ENCODE assay signal across 11 cellular contexts in genomic region chr6:11854418-11855165, GRCh38.
DNase-seq lines count a peak whose midpoint lies in the region; ATAC-seq, FAIRE-seq and TF ChIP-seq lines count a peak whose summit lies in the region.
"Had no signal": no experiment of that assay in that cellular context is flagged by ENCODE, and none has a peak within 500 bp of the region (broad histone marks: within the 10 kb centered on the region; RNA-seq: fewer than 3 reads in every experiment).

No MANE protein-coding gene starts in this region.

- H2AFZ ChIP-seq in astrocyte (ENCODE audit: low read depth, low read length) (no peak overlapping the region), mesenchymal stem cell (ENCODE audit: low read depth, low read length) (no peak overlapping the region)

- no peak overlapping the region for H4K91ac ChIP-seq in mesenchymal stem cell (ENCODE audit: low read length)

- no peaks in the 10 kb centered on the region for H4K20me1 ChIP-seq in astrocyte (ENCODE audit: insufficient read depth, low read length)

- no peaks in the 10 kb centered on the region for H3K36me3 ChIP-seq in astrocyte (ENCODE audit: insufficient read depth, low read length)
- no peaks in the 10 kb centered on the region for H3K36me3 ChIP-seq in mesenchymal stem cell (ENCODE audit: control insufficient read depth in 1 of 2, insufficient read depth in 2 of 2, low read depth in 1 of 2, low read length in 2 of 2)

- H3K9me3 ChIP-seq in astrocyte (ENCODE audit: insufficient read depth, low read depth, low read length) (peaks cover 2% of the 10 kb centered on the region), mesenchymal stem cell (ENCODE audit: control insufficient read depth, low read length) (no peaks in the 10 kb centered on the region)

- H2BK15ac ChIP-seq in mesenchymal stem cell (ENCODE audit: low read depth, poor library complexity, severe bottlenecking): no peak overlapping the region

- no peak for TF ChIP-seq CTCF in HFFc6 (IDR thresholded peaks at IDR 0.05)
- no peak for TF ChIP-seq CTCF in astrocyte (IDR thresholded peaks at IDR 0.05; ENCODE audit: insufficient read depth, low read depth, low read length)

- H3K4me2 ChIP-seq in astrocyte (ENCODE audit: low read length) (no peak overlapping the region), mesenchymal stem cell (ENCODE audit: low read length, poor library complexity, severe bottlenecking) (no peak overlapping the region)

- peak overlapping the region in 1 of 2 experiments; percentile 83 for H3K4ac ChIP-seq in mesenchymal stem cell (ENCODE audit: low read depth in 1 of 2, low read length in 2 of 2)

- no peak for FAIRE-seq in astrocyte (lab: Jason Lieb, UNC)

- ATAC-seq in HG03135 (IDR thresholded peaks at IDR 0.05; ENCODE audit: unreplicated experiment): no peak

- H3K9me3 Mint-ChIP-seq in HFFc6 (no peaks in the 10 kb centered on the region), astrocyte (ENCODE audit: unreplicated experiment) (peaks cover 2% of the 10 kb centered on the region)

- H3K4me3 ChIP-seq in astrocyte (ENCODE audit: insufficient read depth, low read depth, low read length): no peak overlapping the region
- H3K4me3 ChIP-seq in mesenchymal stem cell (ENCODE audit: insufficient read depth in 1 of 2, low read depth in 1 of 2, low read length in 2 of 2): no peak overlapping the region

- no peaks in the 10 kb centered on the region for H3K27me3 ChIP-seq in astrocyte (ENCODE audit: insufficient read depth, low read length)
- no peaks in the 10 kb centered on the region for H3K27me3 ChIP-seq in mesenchymal stem cell (ENCODE audit: control insufficient read depth in 1 of 2, insufficient read depth in 1 of 2, low read length in 2 of 2)

- H3K36me3 Mint-ChIP-seq in HFFc6 (ENCODE audit: low read depth) (no peaks in the 10 kb centered on the region), astrocyte (ENCODE audit: low read depth, unreplicated experiment) (no peaks in the 10 kb centered on the region)

- H3K27me3 Mint-ChIP-seq in HFFc6 (ENCODE audit: insufficient read depth): no peaks in the 10 kb centered on the region
- no peaks in the 10 kb centered on the region for H3K27me3 Mint-ChIP-seq in astrocyte (ENCODE audit: low read depth, unreplicated experiment)

- H3K4me1 ChIP-seq in astrocyte (ENCODE audit: insufficient read depth, low read length): peaks cover 13% of the 10 kb centered on the region
- peaks cover 4% of the 10 kb centered on the region for H3K4me1 ChIP-seq in mesenchymal stem cell (ENCODE audit: control insufficient read depth, insufficient read depth, low read depth, low read length)

- no peak overlapping the region for H3K14ac ChIP-seq in mesenchymal stem cell (ENCODE audit: low read length in 2 of 2)

- H2BK12ac ChIP-seq in mesenchymal stem cell (ENCODE audit: low read length in 2 of 2): peak overlapping the region in 1 of 2 experiments; percentile 10

- H3K9ac ChIP-seq in astrocyte (ENCODE audit: low read length) (no peak overlapping the region), mesenchymal stem cell (ENCODE audit: low read length) (no peak overlapping the region)

- H3K79me1 ChIP-seq in mesenchymal stem cell (replicated peaks; ENCODE audit: low read length, poor library complexity, severe bottlenecking): no peaks in the 10 kb centered on the region

- H3K23ac ChIP-seq in mesenchymal stem cell (ENCODE audit: low read length in 2 of 2): no peak overlapping the region

- DNase-seq in EL (peak; percentile 83), HFFc6 (peak; percentile 42), astrocyte (ENCODE audit: low read depth) (peak; percentile 73), mesenchymal stem cell (peak; percentile 82), HK-2 (ENCODE audit: unreplicated experiment) (no peak), NCI-H187 (lab: John Stamatoyannopoulos, UW) (no peak), islet precursor cell (no peak)
- DNase-seq: activated CD4-positive, alpha-beta T cell treated with anti-CD3 and anti-CD28 coated beads, Interleukin-2, amount 50 U/mL, for 48 hours; NCI-H524 treated with DMSO at 0.1 percent for 48 hours; occipital lobe had no signal

- H4K8ac ChIP-seq in mesenchymal stem cell (ENCODE audit: low read length): no peak overlapping the region

- 72% methylated on average over 4 of the region's 7 CpGs for WGBS in mesenchymal stem cell

- no peak overlapping the region for H2BK5ac ChIP-seq in mesenchymal stem cell (ENCODE audit: low read depth, low read length, poor library complexity, severe bottlenecking)

- H3K79me2 ChIP-seq in astrocyte (ENCODE audit: insufficient read depth, low read length): no peaks in the 10 kb centered on the region

- H3K27ac ChIP-seq in astrocyte (ENCODE audit: low read depth, low read length) (no peak overlapping the region), mesenchymal stem cell (ENCODE audit: low read length, poor library complexity, severe bottlenecking) (no peak overlapping the region)

- H3K18ac ChIP-seq in mesenchymal stem cell (ENCODE audit: low read depth in 1 of 2, low read length in 2 of 2): peak overlapping the region in 1 of 2 experiments; percentile 16

- no peak overlapping the region for H2BK120ac ChIP-seq in mesenchymal stem cell (ENCODE audit: low read depth, low read length)

- H3K4me3 Mint-ChIP-seq in HFFc6 (no peak overlapping the region), astrocyte (ENCODE audit: unreplicated experiment) (no peak overlapping the region)

- H3K4me1 Mint-ChIP-seq in HFFc6 (ENCODE audit: low read depth) (peaks cover 18% of the 10 kb centered on the region), astrocyte (ENCODE audit: low read depth, unreplicated experiment) (peaks cover 12% of the 10 kb centered on the region)

- no peak overlapping the region for H2AK5ac ChIP-seq in mesenchymal stem cell (ENCODE audit: low read length, severe bottlenecking)

- H3K27ac Mint-ChIP-seq in HFFc6: no peak overlapping the region
- H3K27ac Mint-ChIP-seq in astrocyte (ENCODE audit: unreplicated experiment): no peak overlapping the region

Comparison
In these comparisons a context has a peak if more than half of its experiments do, and no peak if none do; other contexts are left out.
1. DNase-seq: peak in EL (single experiment), HFFc6 (single experiment), astrocyte (single experiment) and mesenchymal stem cell (single experiment); none in HK-2 (single experiment), NCI-H187 (0 of 2) and islet precursor cell (single experiment).